In genomic region chr17:69090365-69090764, GRCh38 we compare ENCODE assay signal across 27 cellular contexts. TPM values are rescaled to one million over a fixed set of nuclear protein-coding genes. Genes with fewer than 3 reads are reported as not detected.
"Had no signal": no experiment of that assay in that cellular context is flagged by ENCODE, and none has a peak within 500 bp of the region (broad histone marks: within the 10 kb centered on the region; RNA-seq: fewer than 3 reads in every experiment).

No MANE protein-coding gene starts in this region.

- H3K27me3 ChIP-seq: brain microvascular endothelial cell had no signal

- H3K9ac ChIP-seq: KMS-11 had no signal

- H3K27ac ChIP-seq: brain microvascular endothelial cell, KMS-11, VCaP had no signal

- H3K4me2 ChIP-seq: KMS-11 had no signal

- H3K36me3 ChIP-seq: brain microvascular endothelial cell had no signal

- ATAC-seq: Panc1, T-cell had no signal

- DNase-seq: activated CD4-positive, alpha-beta memory T cell treated with anti-CD3 and anti-CD28 coated beads for 36 hours; activated CD4-positive, alpha-beta T cell treated with anti-CD3 and anti-CD28 coated beads, Interleukin-2, amount 10 ng/mL, durations not matched to agents 7 days and 5 days; activated CD4-positive, CD25-positive, alpha-beta regulatory T cell; activated CD8-positive, alpha-beta memory T cell treated with anti-CD3 and anti-CD28 coated beads for 24 hours; activated gamma-delta T cell treated with Interleukin-2 at 50 U/mL for 16 hours; activated naive CD4-positive, alpha-beta T cell treated with anti-CD3 and anti-CD28 coated beads, Interleukin-2, amount 10 ng/mL, durations not matched to agents 7 days and 5 days; activated naive CD8-positive, alpha-beta T cell treated with anti-CD3 and anti-CD28 coated beads for 36 hours; activated T-cell treated with anti-CD3 and anti-CD28 coated beads for 4 hours; activated T-cell treated with anti-CD3 and anti-CD28 coated beads, Interleukin-2, amount 50 U/mL, for 48 hours; brain microvascular endothelial cell; cerebellar nuclear complex; MV-4-11; NCI-H1092 treated with DMSO at 0.1 percent for 48 hours; NCI-H1436; NCI-H1694 treated with DMSO at 0.1 percent for 48 hours; NCI-H2029 treated with DMSO at 0.1 percent for 48 hours; NCI-H345; NCI-H510A; NCI-H526 treated with DMSO at 0.1 percent for 48 hours; NCI-H82; SHP77 treated with DMSO at 0.1 percent for 48 hours; T-cell had no signal

RNA-seq across cellular contexts. Expression of gene ABCA9, which starts 29.6 kb away (rescaled TPM):
- total RNA-seq: activated CD4-positive, alpha-beta memory T cell treated with anti-CD3 and anti-CD28 coated beads for 36 hours; activated naive CD8-positive, alpha-beta T cell treated with anti-CD3 and anti-CD28 coated beads for 36 hours; activated T-helper 2 cell treated with anti-CD3 and anti-CD28 coated beads, Interferon-gamma antibody, Interleukin-2, Interleukin-4, amounts not matched to agents 10 μg/mL and 5 μg/mL and 100 μg/mL, durations not matched to agents 14 hours and 24 hours and 36 hours had no signal

RNA-seq across cellular contexts. Expression of gene ABCA6, which starts 51.3 kb away (rescaled TPM):
- total RNA-seq: activated CD4-positive, alpha-beta memory T cell treated with anti-CD3 and anti-CD28 coated beads for 36 hours; activated T-helper 2 cell treated with anti-CD3 and anti-CD28 coated beads, Interferon-gamma antibody, Interleukin-2, Interleukin-4, amounts not matched to agents 10 μg/mL and 5 μg/mL and 100 μg/mL, durations not matched to agents 14 hours and 24 hours and 36 hours; T-helper 2 cell treated with Interferon-gamma antibody and Interleukin-4, amounts not matched to agents 100 ng/mL and 5 ng/mL, for 36 hours had no signal
